In the genomic region with DNA sequence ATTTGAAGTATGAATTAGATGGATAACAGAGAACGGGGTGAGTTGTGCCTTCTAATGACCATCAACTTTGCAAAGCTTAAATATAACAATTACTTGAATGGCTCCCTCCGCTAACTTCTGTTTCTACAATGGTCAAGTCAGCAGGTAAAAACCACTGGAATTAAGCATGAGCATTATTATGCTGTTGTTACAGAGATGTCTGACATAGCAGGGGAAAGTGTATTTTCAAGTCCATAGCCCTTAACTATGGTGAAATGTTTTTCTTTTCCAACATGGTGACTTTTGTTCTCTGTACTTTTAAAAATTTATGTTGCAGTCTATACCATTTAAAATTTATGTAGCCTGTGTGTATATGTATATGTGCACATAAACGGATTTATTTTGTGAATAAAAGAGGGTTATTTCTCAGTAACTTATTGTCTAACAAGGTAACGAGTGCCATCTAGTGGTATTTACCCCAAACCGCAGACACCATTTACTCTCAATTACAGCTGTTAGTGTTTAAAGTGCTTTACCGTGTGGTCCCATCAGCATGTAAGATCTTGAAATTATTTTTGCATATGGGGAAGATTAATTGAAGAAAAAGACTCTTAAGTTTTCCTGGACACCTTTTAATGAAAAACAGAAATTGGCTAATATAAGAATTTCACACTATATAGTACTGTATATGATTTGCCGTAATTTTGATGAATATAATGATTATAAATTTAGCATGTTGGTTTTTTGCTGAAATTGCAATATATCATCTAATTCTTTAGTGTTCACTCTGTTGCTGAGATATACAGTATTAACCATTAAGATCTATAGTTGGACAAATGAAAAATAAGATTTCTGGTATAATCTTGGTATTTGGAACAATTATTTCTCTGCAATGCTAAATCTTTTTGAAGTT, we compare ENCODE assay signal across 8 cellular contexts.
DNase-seq lines count a peak whose midpoint lies in the region; ATAC-seq lines count a peak whose summit lies in the region.

No MANE protein-coding gene starts in this region.

- peak; percentile 11 for DNase-seq in NCI-H2171 treated with DMSO at 0.1 percent for 48 hours (lab: John Stamatoyannopoulos, UW)
- no peak for DNase-seq in NCI-H2171 (lab: John Stamatoyannopoulos, UW)
- DNase-seq in LoVo (ENCODE audit: low spot score), result peak; percentile 64
- DNase-seq in activated CD4-positive, alpha-beta T cell treated with anti-CD3 and anti-CD28 coated beads for 48 hours, result peak; percentile 45
- peak; percentile 14 for DNase-seq in germinal center (ENCODE audit: low spot score)
- DNase-seq in stimulated activated CD4-positive, alpha-beta T cell treated with anti-CD3 and anti-CD28 coated beads, Interleukin-4, amount 100 ng/mL, for 24 hours, result peak; percentile 57
- no peak for DNase-seq in HuH-7.5 (ENCODE audit: low spot score)

- peak; percentile 75 for ATAC-seq in GM21528 (IDR thresholded peaks at IDR 0.05; ENCODE audit: low FRiP score, unreplicated experiment)

Comparison
In these comparisons a context has a peak if more than half of its experiments do, and no peak if none do; other contexts are left out.
1. DNase-seq: peak in NCI-H2171 treated with DMSO at 0.1 percent for 48 hours (single experiment), LoVo (single experiment), activated CD4-positive, alpha-beta T cell treated with anti-CD3 and anti-CD28 coated beads for 48 hours (single experiment), germinal center (single experiment) and stimulated activated CD4-positive, alpha-beta T cell treated with anti-CD3 and anti-CD28 coated beads, Interleukin-4, amount 100 ng/mL, for 24 hours (single experiment); none in NCI-H2171 (single experiment) and HuH-7.5 (single experiment).